In the genomic region with DNA sequence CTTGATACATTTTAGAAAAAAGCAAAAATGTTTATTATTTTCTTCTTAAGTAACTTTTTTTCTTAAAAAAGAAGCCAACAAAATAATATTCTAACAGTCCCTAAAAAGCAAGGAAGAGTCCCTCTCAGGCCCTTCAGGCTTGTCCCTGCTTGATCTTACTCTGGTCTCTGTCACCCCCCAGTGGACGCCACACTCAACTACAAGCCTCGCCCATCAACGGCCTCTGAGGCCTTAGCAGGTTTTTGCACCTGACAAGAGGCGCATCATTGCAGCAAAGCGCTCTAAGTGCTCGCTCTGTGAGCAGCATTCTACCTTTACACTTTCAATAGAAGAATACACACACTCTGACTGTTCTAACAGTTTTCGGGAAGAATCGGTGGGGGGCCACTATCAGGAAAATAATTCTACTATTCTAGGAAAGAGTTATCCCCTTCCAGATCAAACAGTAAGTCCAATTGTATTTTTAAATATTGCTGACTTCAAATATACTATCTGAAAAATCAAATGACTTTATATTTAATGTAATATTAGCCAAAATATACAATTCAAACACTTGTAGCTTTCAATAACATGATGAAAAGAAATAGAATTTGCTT, we compare ENCODE assay signal across 9 cellular contexts.
DNase-seq lines count a peak whose midpoint lies in the region; ATAC-seq, FAIRE-seq and TF ChIP-seq lines count a peak whose summit lies in the region.
"Had no signal": no experiment of that assay in that cellular context is flagged by ENCODE, and none has a peak within 500 bp of the region (broad histone marks: within the 10 kb centered on the region; RNA-seq: fewer than 3 reads in every experiment).

No MANE protein-coding gene starts in this region.

- DNase-seq in GM04503 (ENCODE audit: low read depth) (peak; percentile 2), H7 (peak; percentile 72), NCI-H1105 (lab: John Stamatoyannopoulos, UW) (peak; percentile 19), activated B cell treated with CpG ODN at 0.5 μM for 24 hours (peak; percentile 53), bronchial epithelial cell (ENCODE audit: low read depth) (peak; percentile 56), left colon (peak in 1 of 2 donors; percentile 54), posterior vena cava (ENCODE audit: low spot score) (no peak)
- DNase-seq in stimulated activated CD4-positive, alpha-beta T cell treated with anti-CD3 and anti-CD28 coated beads, Interleukin-4, amount 100 ng/mL, for 4 hours = peak; percentile 59 to 69

- intact Hi-C loops in activated B cell treated with CpG ODN at 0.5 μM for 24 hours (cut with micrococcal nuclease) (loop anchor here (1.0 to 10.0 kb wide), 7 partner anchors 38 to 457 kb away; a partner anchor contains a TSS), left colon (cut with DNase I, micrococcal nuclease) (no loop called here), posterior vena cava (cut with DNase I) (no loop called here)

- no peak overlapping the region for H3K4me3 Mint-ChIP-seq in activated B cell treated with CpG ODN at 0.5 μM for 24 hours

- H3K27me3 Mint-ChIP-seq in activated B cell treated with CpG ODN at 0.5 μM for 24 hours = no peaks in the 10 kb centered on the region

- peaks cover 60% of the 10 kb centered on the region for H3K36me3 Mint-ChIP-seq in activated B cell treated with CpG ODN at 0.5 μM for 24 hours (ENCODE audit: low read depth)

- TF ChIP-seq CTCF in activated B cell treated with CpG ODN at 0.5 μM for 24 hours (IDR thresholded peaks at IDR 0.05) = no peak
- peak; percentile 76 for TF ChIP-seq CTCF in bronchial epithelial cell (IDR thresholded peaks at IDR 0.05; ENCODE audit: insufficient read depth, low read length, severe bottlenecking)

- H3K9me3 Mint-ChIP-seq in activated B cell treated with CpG ODN at 0.5 μM for 24 hours = no peaks in the 10 kb centered on the region

- H3K4me3 ChIP-seq in H7 (ENCODE audit: insufficient read depth, low read depth, low read length) (no peak overlapping the region), bronchial epithelial cell (ENCODE audit: low read depth, low read length) (no peak overlapping the region)

- FAIRE-seq in bronchial epithelial cell (lab: Jason Lieb, UNC) = no peak
- FAIRE-seq: frontal cortex had no signal

- H3K27ac Mint-ChIP-seq in activated B cell treated with CpG ODN at 0.5 μM for 24 hours = peak overlapping the region; percentile 61

- CTCF ChIA-PET in activated B cell treated with CpG ODN at 0.5 μM for 24 hours (lab: Charles Lee) = no interaction called here

- H3K36me3 ChIP-seq in H7 (replicated peaks; ENCODE audit: control insufficient read depth, insufficient read depth, low read length) (no peaks in the 10 kb centered on the region), bronchial epithelial cell (ENCODE audit: control insufficient read depth, insufficient read depth, low read length) (no peaks in the 10 kb centered on the region)

- H3K27me3 ChIP-seq in H7 (ENCODE audit: control insufficient read depth, insufficient read depth, low read length) (no peaks in the 10 kb centered on the region), bronchial epithelial cell (ENCODE audit: control insufficient read depth, insufficient read depth, low read length) (no peaks in the 10 kb centered on the region)

- H3K4me1 Mint-ChIP-seq in activated B cell treated with CpG ODN at 0.5 μM for 24 hours = peaks cover 15% of the 10 kb centered on the region

- ATAC-seq in activated B cell treated with CpG ODN at 0.5 μM for 24 hours (ENCODE audit: low read depth) = peak; percentile 95
- peak; percentile 85 for ATAC-seq in left colon

- POLR2A ChIA-PET in activated B cell treated with CpG ODN at 0.5 μM for 24 hours (lab: Charles Lee) = interaction anchor here (0.7 kb wide), 1 partner anchor 220 kb away, joined by 3 read pairs; no protein-coding TSS in a partner anchor
